Comparison of ENCODE assay signal across 20 cellular contexts in the genomic region with DNA sequence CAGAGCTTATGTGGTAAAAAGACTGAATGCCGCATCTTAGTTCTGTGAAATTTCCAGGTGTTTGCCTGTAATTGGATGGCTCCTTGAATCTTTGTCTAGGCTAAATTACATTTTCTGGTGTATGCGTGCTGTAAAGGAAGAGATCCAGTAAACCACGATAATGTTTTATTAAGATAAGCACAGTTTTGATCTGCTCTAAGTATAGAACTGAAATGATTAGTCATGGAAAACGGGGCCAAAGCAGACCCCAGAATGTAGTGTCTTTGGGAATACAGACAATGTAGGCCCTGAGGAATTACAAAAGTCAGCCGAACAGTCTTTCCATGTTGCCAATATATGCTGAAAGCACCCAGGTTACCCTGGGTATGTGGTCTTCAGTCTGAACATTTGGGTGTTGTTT.
DNase-seq lines count a peak whose midpoint lies in the region; ATAC-seq and TF ChIP-seq lines count a peak whose summit lies in the region.
"Had no signal": no experiment of that assay in that cellular context is flagged by ENCODE, and none has a peak within 500 bp of the region (broad histone marks: within the 10 kb centered on the region; RNA-seq: fewer than 3 reads in every experiment).

No MANE protein-coding gene starts in this region.

- no peaks in the 10 kb centered on the region for H3K9me3 ChIP-seq in heart left ventricle
- no peaks in the 10 kb centered on the region for H3K9me3 ChIP-seq in esophagus muscularis mucosa
- H3K9me3 ChIP-seq in psoas muscle, result no peaks in the 10 kb centered on the region
- H3K9me3 ChIP-seq in uterus, result no peaks in the 10 kb centered on the region
- H3K9me3 ChIP-seq in T-helper 17 cell (ENCODE audit: control insufficient read depth, low read length, poor library complexity, severe bottlenecking), result no peaks in the 10 kb centered on the region
- H3K9me3 ChIP-seq: mucosa of descending colon had no signal

- TF ChIP-seq POLR2A in heart left ventricle (IDR thresholded peaks at IDR 0.05) (no peak), esophagus muscularis mucosa (IDR thresholded peaks at IDR 0.05; ENCODE audit: low read depth) (no peak), uterus (IDR thresholded peaks at IDR 0.05) (no peak)

- DNase-seq in heart left ventricle, result no peak
- no peak for DNase-seq in left ventricle myocardium superior
- DNase-seq in esophagus muscularis mucosa (ENCODE audit: extremely low spot score), result peak; percentile 0
- no peak for DNase-seq in psoas muscle
- DNase-seq in uterus, result no peak
- no peak for DNase-seq in NAMALWA (ENCODE audit: low spot score)
- DNase-seq in T-helper 17 cell, result no peak
- no peak for DNase-seq in stimulated activated naive B cell treated with anti-CD40 and anti-IgM and Interleukin-4, amounts not matched to agents 10 μg/mL and 1 μg/mL and 100 μg/mL, for 72 hours
- DNase-seq: activated B cell treated with CpG ODN at 0.5 μM for 24 hours; activated CD8-positive, alpha-beta T cell treated with anti-CD3 and anti-CD28 coated beads for 36 hours; activated naive CD4-positive, alpha-beta T cell; activated T-cell treated with anti-CD3 and anti-CD28 coated beads, Interleukin-2, amount 50 U/mL, for 1 hour; amniotic stem cell; effector CD8-positive, alpha-beta T cell; KG1; NCI-H2029 treated with DMSO at 0.1 percent for 48 hours; trophoblast cell had no signal

- H3K27me3 ChIP-seq in heart left ventricle (no peaks in the 10 kb centered on the region), esophagus muscularis mucosa (no peaks in the 10 kb centered on the region), psoas muscle (ENCODE audit: insufficient read depth in 3 of 3, low read length in 2 of 3) (no peaks in the 10 kb centered on the region), uterus (no peaks in the 10 kb centered on the region)

- H3K36me3 Mint-ChIP-seq in T-helper 17 cell (ENCODE audit: low read depth), result peaks cover 4% of the 10 kb centered on the region
- peaks cover 15 to 16% of the 10 kb centered on the region in 2 donors for H3K36me3 Mint-ChIP-seq in stimulated activated naive B cell treated with anti-CD40 and anti-IgM and Interleukin-4, amounts not matched to agents 10 μg/mL and 1 μg/mL and 100 μg/mL, for 72 hours

- H3K27ac Mint-ChIP-seq in T-helper 17 cell, result no peak overlapping the region
- H3K27ac Mint-ChIP-seq in stimulated activated naive B cell treated with anti-CD40 and anti-IgM and Interleukin-4, amounts not matched to agents 10 μg/mL and 1 μg/mL and 100 μg/mL, for 72 hours, result no peak overlapping the region
- H3K27ac Mint-ChIP-seq: activated B cell treated with CpG ODN at 0.5 μM for 24 hours; activated CD8-positive, alpha-beta T cell treated with anti-CD3 and anti-CD28 coated beads for 36 hours; B cell had no signal

- peaks cover 3% of the 10 kb centered on the region for H3K27me3 Mint-ChIP-seq in T-helper 17 cell
- H3K27me3 Mint-ChIP-seq in stimulated activated naive B cell treated with anti-CD40 and anti-IgM and Interleukin-4, amounts not matched to agents 10 μg/mL and 1 μg/mL and 100 μg/mL, for 72 hours, result no peaks in the 10 kb centered on the region
- H3K27me3 Mint-ChIP-seq: activated B cell treated with CpG ODN at 0.5 μM for 24 hours; activated CD8-positive, alpha-beta T cell treated with anti-CD3 and anti-CD28 coated beads for 36 hours; B cell had no signal

- no peak for TF ChIP-seq EP300 in esophagus muscularis mucosa (IDR thresholded peaks at IDR 0.05)

- H3K4me3 Mint-ChIP-seq in T-helper 17 cell, result no peak overlapping the region
- no peak overlapping the region for H3K4me3 Mint-ChIP-seq in stimulated activated naive B cell treated with anti-CD40 and anti-IgM and Interleukin-4, amounts not matched to agents 10 μg/mL and 1 μg/mL and 100 μg/mL, for 72 hours
- H3K4me3 Mint-ChIP-seq: activated B cell treated with CpG ODN at 0.5 μM for 24 hours; activated CD8-positive, alpha-beta T cell treated with anti-CD3 and anti-CD28 coated beads for 36 hours; B cell had no signal

- no peak for ATAC-seq in heart left ventricle
- ATAC-seq in left ventricle myocardium superior, result no peak
- no peak for ATAC-seq in psoas muscle
- no peak for ATAC-seq in T-helper 17 cell
- no peak for ATAC-seq in stimulated activated naive B cell treated with anti-CD40 and anti-IgM and Interleukin-4, amounts not matched to agents 10 μg/mL and 1 μg/mL and 100 μg/mL, for 72 hours (replicated peaks)
- ATAC-seq: activated CD8-positive, alpha-beta T cell treated with anti-CD3 and anti-CD28 coated beads for 36 hours; left lobe of liver; mucosa of descending colon had no signal

- 30 to 41% (median 38%) methylated on average over 5 of the region's 5 CpGs for WGBS in heart left ventricle, 4 donors
- WGBS in esophagus muscularis mucosa, result 37% methylated on average over 5 of the region's 5 CpGs
- WGBS in psoas muscle, 3 donors, result 37 to 45% (median 43%) methylated on average over 5 of the region's 5 CpGs

- H3K4me3 ChIP-seq in heart left ventricle, result peak overlapping the region in 1 of 12 donors; percentile 14
- H3K4me3 ChIP-seq in esophagus muscularis mucosa, result no peak overlapping the region
- no peak overlapping the region for H3K4me3 ChIP-seq in psoas muscle
- H3K4me3 ChIP-seq in uterus, result no peak overlapping the region
- H3K4me3 ChIP-seq: mucosa of descending colon had no signal

- intact Hi-C loops in heart left ventricle (cut with DNase I) (no loop called here), left ventricle myocardium superior (cut with micrococcal nuclease) (no loop called here), esophagus muscularis mucosa (cut with DNase I) (no loop called here), psoas muscle (cut with DNase I) (no loop called here), uterus (cut with DNase I; ENCODE audit: low total_unique reads) (no loop called here)

- peaks cover 2% of the 10 kb centered on the region for H3K4me1 Mint-ChIP-seq in T-helper 17 cell
- H3K4me1 Mint-ChIP-seq in stimulated activated naive B cell treated with anti-CD40 and anti-IgM and Interleukin-4, amounts not matched to agents 10 μg/mL and 1 μg/mL and 100 μg/mL, for 72 hours, result no peaks in the 10 kb centered on the region
- H3K4me1 Mint-ChIP-seq: activated B cell treated with CpG ODN at 0.5 μM for 24 hours, B cell had no signal

- H3K36me3 ChIP-seq in heart left ventricle (peaks cover 0 to 55% (median 39%) of the 10 kb centered on the region in 9 donors), esophagus muscularis mucosa (peaks cover 13 to 50% (median 26%) of the 10 kb centered on the region in 4 donors), psoas muscle (ENCODE audit: insufficient read depth in 1 of 2, low read depth in 1 of 2) (peaks cover 0 to 41% of the 10 kb centered on the region in 2 donors), uterus (no peaks in the 10 kb centered on the region)

- peaks cover 14 to 100% (median 96%) of the 10 kb centered on the region in 12 donors for H3K4me1 ChIP-seq in heart left ventricle
- H3K4me1 ChIP-seq in esophagus muscularis mucosa, result peaks cover 100% of the 10 kb centered on the region in 4 donors
- peaks cover 100% of the 10 kb centered on the region for H3K4me1 ChIP-seq in psoas muscle
- peaks cover 23 to 35% of the 10 kb centered on the region in 2 donors for H3K4me1 ChIP-seq in uterus

- H3K27ac ChIP-seq in heart left ventricle, result peak overlapping the region in 9 of 12 donors; percentile 2 to 82 (median 25)
- H3K27ac ChIP-seq in esophagus muscularis mucosa (replicated peaks in 1 of 4), result peak overlapping the region; percentile 86 to 95 (median 87)
- H3K27ac ChIP-seq in psoas muscle, result peak overlapping the region; percentile 93
- peak overlapping the region; percentile 11 to 96 for H3K27ac ChIP-seq in uterus

- no peaks in the 10 kb centered on the region for H3K9me3 Mint-ChIP-seq in stimulated activated naive B cell treated with anti-CD40 and anti-IgM and Interleukin-4, amounts not matched to agents 10 μg/mL and 1 μg/mL and 100 μg/mL, for 72 hours
- H3K9me3 Mint-ChIP-seq: activated B cell treated with CpG ODN at 0.5 μM for 24 hours; activated CD8-positive, alpha-beta T cell treated with anti-CD3 and anti-CD28 coated beads for 36 hours had no signal

- TF ChIP-seq CTCF in heart left ventricle (IDR thresholded peaks at IDR 0.05) (no peak), esophagus muscularis mucosa (IDR thresholded peaks at IDR 0.05) (no peak), psoas muscle (IDR thresholded peaks at IDR 0.05) (no peak), uterus (IDR thresholded peaks at IDR 0.05) (no peak)

Comparison
In these comparisons a context has a peak if more than half of its experiments do, and no peak if none do; other contexts are left out.
1. H3K27ac ChIP-seq: peak in every context shown above with its lines; median percentile 93 in psoas muscle; 87 in esophagus muscularis mucosa; 54 in uterus; 25 in heart left ventricle.